Comparison of ENCODE assay signal across 8 cellular contexts in genomic region chr20:62953167-62953838, GRCh38. TPM values are rescaled to one million over a fixed set of nuclear protein-coding genes. Genes with fewer than 3 reads are reported as not detected.
DNase-seq lines count a peak whose midpoint lies in the region; ATAC-seq and TF ChIP-seq lines count a peak whose summit lies in the region.

No MANE protein-coding gene starts in this region.

- no peaks in the 10 kb centered on the region for H3K27me3 Mint-ChIP-seq in CD8-positive, alpha-beta memory T cell
- H3K27me3 Mint-ChIP-seq in IgD-negative memory B cell (no peaks in the 10 kb centered on the region), endodermal cell (ENCODE audit: insufficient read depth) (no peaks in the 10 kb centered on the region)

- no peak for TF ChIP-seq CTCF in endodermal cell (conservative IDR thresholded peaks at IDR 0.05)
- no peak for TF ChIP-seq CTCF in neutrophil (IDR thresholded peaks at IDR 0.05)

- no peaks in the 10 kb centered on the region for H3K9me3 ChIP-seq in CD8-positive, alpha-beta memory T cell (ENCODE audit: low read length)
- H3K9me3 ChIP-seq in endodermal cell (ENCODE audit: control insufficient read depth, low read length) (peaks cover 9% of the 10 kb centered on the region), neutrophil (no peaks in the 10 kb centered on the region)

- H3K36me3 Mint-ChIP-seq in CD8-positive, alpha-beta memory T cell: peaks cover 0 to 25% (median 0%) of the 10 kb centered on the region in 3 donors
- H3K36me3 Mint-ChIP-seq in IgD-negative memory B cell (peaks cover 4% of the 10 kb centered on the region), endodermal cell (ENCODE audit: low read depth) (peaks cover 23% of the 10 kb centered on the region)

- no peaks in the 10 kb centered on the region for H3K9me3 Mint-ChIP-seq in CD8-positive, alpha-beta memory T cell
- H3K9me3 Mint-ChIP-seq in IgD-negative memory B cell: no peaks in the 10 kb centered on the region
- no peaks in the 10 kb centered on the region for H3K9me3 Mint-ChIP-seq in endodermal cell

- no peaks in the 10 kb centered on the region for H3K27me3 ChIP-seq in CD8-positive, alpha-beta memory T cell (ENCODE audit: insufficient read depth, low read length, poor library complexity, severe bottlenecking)
- H3K27me3 ChIP-seq in endodermal cell (ENCODE audit: control insufficient read depth, insufficient read depth, low read length, poor library complexity, severe bottlenecking) (no peaks in the 10 kb centered on the region), neutrophil (no peaks in the 10 kb centered on the region)

- no peaks in the 10 kb centered on the region for H3K36me3 ChIP-seq in CD8-positive, alpha-beta memory T cell (ENCODE audit: insufficient read depth, low read length)
- H3K36me3 ChIP-seq in endodermal cell (ENCODE audit: control insufficient read depth, insufficient read depth, low read length) (peaks cover 24% of the 10 kb centered on the region), neutrophil (peaks cover 24% of the 10 kb centered on the region)

- peak in 1 of 5 donors; percentile 46 for DNase-seq in CD8-positive, alpha-beta memory T cell
- peak; percentile 83 for DNase-seq in endodermal cell
- no peak for DNase-seq in MV-4-11 (lab: John Stamatoyannopoulos, UW)

- CTCF ChIA-PET in CD8-positive, alpha-beta memory T cell (lab: Charles Lee): interaction anchor here (1.1 to 2.7 kb wide), 10 partner anchors 15 to 82 kb away, joined by 4 to 15 read pairs (median 6); partner anchors contain the start of genes DIDO1 and GID8

- POLR2A ChIA-PET in CD8-positive, alpha-beta memory T cell (lab: Charles Lee): interaction anchor here (1.0 to 3.1 kb wide), 4 partner anchors 15 to 150 kb away, joined by 4 to 27 read pairs (median 6); partner anchors contain the start of gene GID8

- H3K4me3 Mint-ChIP-seq in CD8-positive, alpha-beta memory T cell: peak overlapping the region; percentile 79 to 92 (median 82)
- H3K4me3 Mint-ChIP-seq in IgD-negative memory B cell (peak overlapping the region; percentile 84 to 98 (median 94)), endodermal cell (peak overlapping the region; percentile 43)

- 85 to 89% methylated on average over 7 to 16 of the region's 16 CpGs for WGBS in endodermal cell (ENCODE audit: insufficient coverage in 1 of 2, insufficient read length in 1 of 2), 2 experiments

- peaks cover 37% of the 10 kb centered on the region for H3K4me1 ChIP-seq in CD8-positive, alpha-beta memory T cell (ENCODE audit: insufficient read depth, low read length)
- H3K4me1 ChIP-seq in endodermal cell (ENCODE audit: control insufficient read depth, insufficient read depth, low read length): peaks cover 11% of the 10 kb centered on the region
- peaks cover 39% of the 10 kb centered on the region in 2 experiments for H3K4me1 ChIP-seq in neutrophil (ENCODE audit: control insufficient read depth in 1 of 2, insufficient read depth in 1 of 2, low read depth in 1 of 2, low read length in 1 of 2)

- ATAC-seq in GM18873 (IDR thresholded peaks at IDR 0.05; ENCODE audit: low FRiP score, unreplicated experiment): no peak
- no peak for ATAC-seq in HG03520 (IDR thresholded peaks at IDR 0.05; ENCODE audit: unreplicated experiment)
- no peak for ATAC-seq in HG03108 (IDR thresholded peaks at IDR 0.05; ENCODE audit: unreplicated experiment)

- H3K27ac Mint-ChIP-seq in CD8-positive, alpha-beta memory T cell: peak overlapping the region; percentile 88 to 98 (median 95)
- peak overlapping the region; percentile 89 to 97 (median 96) for H3K27ac Mint-ChIP-seq in IgD-negative memory B cell
- H3K27ac Mint-ChIP-seq in endodermal cell: no peak overlapping the region

- H3K27ac ChIP-seq in CD8-positive, alpha-beta memory T cell (ENCODE audit: low read depth, low read length): peak overlapping the region; percentile 63
- H3K27ac ChIP-seq in endodermal cell (ENCODE audit: low read depth, low read length) (peak overlapping the region; percentile 73), neutrophil (peak overlapping the region; percentile 63)

- H3K4me1 Mint-ChIP-seq in CD8-positive, alpha-beta memory T cell: peaks cover 21 to 34% (median 29%) of the 10 kb centered on the region in 3 donors
- H3K4me1 Mint-ChIP-seq in IgD-negative memory B cell (peaks cover 9% of the 10 kb centered on the region in 3 donors), endodermal cell (peaks cover 16% of the 10 kb centered on the region)

- peak overlapping the region; percentile 52 for H3K4me3 ChIP-seq in CD8-positive, alpha-beta memory T cell (ENCODE audit: low read length)
- H3K4me3 ChIP-seq in endodermal cell (ENCODE audit: low read length) (no peak overlapping the region), neutrophil (ENCODE audit: low read depth in 1 of 2, low read length in 1 of 2) (peak overlapping the region; percentile 37 to 71)

- H3K9ac ChIP-seq in endodermal cell (ENCODE audit: extremely low read depth, low read length, poor library complexity, severe bottlenecking): no peak overlapping the region

RNA-seq across cellular contexts. Expression of gene SLC17A9, which starts 0.8 kb away (rescaled TPM):
- 10 to 100 TPM; 26.4 to 26.8 TPM for total RNA-seq in CD8-positive, alpha-beta memory T cell
- 1.0 TPM for polyA plus RNA-seq in CD8-positive, alpha-beta memory T cell
- polyA plus RNA-seq in IgD-negative memory B cell: 4.1 TPM
- 10 to 100 TPM in 1 of 2 donors, 1 to 10 TPM in 1; 8.9 to 10.2 TPM for total RNA-seq in endodermal cell
- polyA plus RNA-seq in endodermal cell (2013, experiment 1 of 2): 3.2 TPM
- 3.4 TPM for polyA plus RNA-seq in endodermal cell (2013, experiment 2 of 2)

RNA-seq across cellular contexts. Expression of gene GID8, which starts 15.4 kb away (rescaled TPM):
- 10 to 100 TPM; 44.9 to 45.5 TPM for total RNA-seq in CD8-positive, alpha-beta memory T cell
- 19.0 TPM for polyA plus RNA-seq in CD8-positive, alpha-beta memory T cell
- polyA plus RNA-seq in IgD-negative memory B cell: 12.1 TPM
- 10 to 100 TPM; 51.5 to 52.1 TPM for total RNA-seq in endodermal cell
- polyA plus RNA-seq in endodermal cell (2013, experiment 1 of 2): 47.3 TPM
- 41.8 TPM for polyA plus RNA-seq in endodermal cell (2013, experiment 2 of 2)

RNA-seq across cellular contexts. Expression of gene DIDO1, which starts 27.0 kb away (rescaled TPM):
- total RNA-seq in CD8-positive, alpha-beta memory T cell: 10 to 100 TPM; 55.3 to 57.3 TPM
- polyA plus RNA-seq in CD8-positive, alpha-beta memory T cell: 39.0 TPM
- 42.8 TPM for polyA plus RNA-seq in IgD-negative memory B cell
- 10 to 100 TPM; 53.5 to 68.3 TPM for total RNA-seq in endodermal cell
- polyA plus RNA-seq in endodermal cell (2013, experiment 1 of 2): 47.8 TPM
- polyA plus RNA-seq in endodermal cell (2013, experiment 2 of 2): 43.0 TPM

RNA-seq across cellular contexts. Expression of gene BHLHE23, which starts 53.5 kb away (rescaled TPM):
- not detected for total RNA-seq in CD8-positive, alpha-beta memory T cell
- polyA plus RNA-seq in CD8-positive, alpha-beta memory T cell: not detected
- not detected for polyA plus RNA-seq in IgD-negative memory B cell
- not detected for total RNA-seq in endodermal cell
- 1.2 TPM for polyA plus RNA-seq in endodermal cell (2013, experiment 1 of 2)
- polyA plus RNA-seq in endodermal cell (2013, experiment 2 of 2): 0.46 TPM

Comparison
In these comparisons a context has a peak if more than half of its experiments do, and no peak if none do; other contexts are left out.
1. H3K4me3 Mint-ChIP-seq: peak in every context shown above with its lines; median percentile 94 in IgD-negative memory B cell; 82 in CD8-positive, alpha-beta memory T cell; 43 in endodermal cell.